ENCODE assay signal across 5 cellular contexts in genomic region chr15:75715312-75715832, GRCh38. TPM values are rescaled to one million over a fixed set of nuclear protein-coding genes. Genes with fewer than 3 reads are reported as not detected.
"Had no signal": no experiment of that assay in that cellular context is flagged by ENCODE, and none has a peak within 500 bp of the region (broad histone marks: within the 10 kb centered on the region; RNA-seq: fewer than 3 reads in every experiment).

No MANE protein-coding gene starts in this region.

RNA-seq across cellular contexts. Expression of gene CSPG4, which starts 2.7 kb away (rescaled TPM):
- total RNA-seq: activated CD4-positive, alpha-beta T cell treated with anti-CD3 and anti-CD28 coated beads for 36 hours; activated CD4-positive, alpha-beta T cell treated with anti-CD3 and anti-CD28 coated beads, Interleukin-2, amount 10 ng/mL, durations not matched to agents 7 days and 5 days; activated CD8-positive, alpha-beta T cell treated with anti-CD3 and anti-CD28 coated beads, Interleukin-2, amount 10 ng/mL, durations not matched to agents 7 days and 5 days; activated naive CD8-positive, alpha-beta T cell treated with anti-CD3 and anti-CD28 coated beads, Interleukin-2, amount 10 ng/mL, durations not matched to agents 7 days and 5 days had no signal
- polyA plus RNA-seq: IgD-negative memory B cell had no signal
